Comparison of ENCODE assay signal across 28 cellular contexts in the genomic region with DNA sequence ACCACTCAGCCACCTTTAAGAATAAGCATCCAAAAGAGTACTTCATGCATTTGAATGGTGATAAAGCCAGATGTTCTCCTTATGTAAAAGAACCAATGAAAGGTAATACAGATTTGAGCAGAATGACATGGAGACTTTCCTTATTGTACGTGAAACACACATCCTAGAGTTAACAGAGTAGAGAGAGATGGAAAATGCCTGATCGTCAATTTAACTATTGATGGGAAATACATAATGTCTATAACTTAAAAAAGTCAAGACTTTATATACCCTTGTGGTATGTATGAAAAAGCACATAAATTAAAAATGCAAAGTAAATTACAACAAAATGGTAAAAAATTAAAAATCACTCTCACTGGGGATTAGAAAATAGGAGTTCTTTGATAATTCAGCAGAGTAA. TPM values are rescaled to one million over a fixed set of nuclear protein-coding genes. Genes with fewer than 3 reads are reported as not detected.
"Had no signal": no experiment of that assay in that cellular context is flagged by ENCODE, and none has a peak within 500 bp of the region (broad histone marks: within the 10 kb centered on the region; RNA-seq: fewer than 3 reads in every experiment).

No MANE protein-coding gene starts in this region.

- DNase-seq: KBM-7, MV-4-11, NCI-H1048, NCI-H1105, NCI-H1417, NCI-H1436 treated with DMSO at 0.1 percent for 48 hours, NCI-H1694, NCI-H187 treated with DMSO at 0.1 percent for 48 hours, NCI-H2029 treated with DMSO at 0.1 percent for 48 hours, NCI-H2107, NCI-H226, NCI-H446, NCI-H510A, NCI-H524 treated with DMSO at 0.1 percent for 48 hours, NCI-H69, NCI-H774, PC-3, Peyer's patch, SHP77 treated with DMSO at 0.1 percent for 48 hours, SJCRH30, T-helper 1 cell had no signal

- H3K36me3 ChIP-seq: Peyer's patch, SJCRH30 had no signal

- ATAC-seq: PC-3, Right ventricle myocardium inferior, SK-N-SH treated with all-trans-retinoic acid at 6 μM for 48 hours had no signal

- H3K27me3 ChIP-seq: Peyer's patch, SJCRH30 had no signal

- H3K4me3 ChIP-seq: Peyer's patch, SJCRH30 had no signal

- H3K4me1 ChIP-seq: Peyer's patch had no signal

- H3K9me3 ChIP-seq: Peyer's patch, SJCRH30 had no signal

- H3K27ac ChIP-seq: Peyer's patch, SJCRH30 had no signal

RNA-seq across cellular contexts. Expression of a gene that starts 31.7 kb away (rescaled TPM):
- total RNA-seq: HT1080, LHCN-M2, MCF 10A, OCI-LY7, PC-3, Peyer's patch, Right ventricle myocardium inferior, RPMI7951, SJCRH30 had no signal
